ENCODE assay signal across 18 cellular contexts in genomic region chr2:96591054-96591453, GRCh38. TPM values are rescaled to one million over a fixed set of nuclear protein-coding genes. Genes with fewer than 3 reads are reported as not detected.
"Had no signal": no experiment of that assay in that cellular context is flagged by ENCODE, and none has a peak within 500 bp of the region (broad histone marks: within the 10 kb centered on the region; RNA-seq: fewer than 3 reads in every experiment).

No MANE protein-coding gene starts in this region.

- H3K4me3 Mint-ChIP-seq: activated CD4-positive, alpha-beta T cell treated with anti-CD3 and anti-CD28 coated beads, Interleukin-2, amount 10 ng/mL, durations not matched to agents 7 days and 5 days; activated naive CD8-positive, alpha-beta T cell treated with anti-CD3 and anti-CD28 coated beads, Interleukin-2, amount 10 ng/mL, durations not matched to agents 7 days and 5 days; activated T-cell treated with anti-CD3 and anti-CD28 coated beads, Interleukin-2, amount 50 U/mL, for 24 hours; stimulated activated naive CD8-positive, alpha-beta T cell treated with anti-CD3 and anti-CD28 coated beads, Interleukin-15, amount 100 ng/mL, for 72 hours; type B pancreatic cell had no signal

- H3K4me1 ChIP-seq: sigmoid colon had no signal

- H3K27me3 ChIP-seq: brain microvascular endothelial cell, sigmoid colon, spleen had no signal

- H3K9me3 Mint-ChIP-seq: activated CD4-positive, alpha-beta T cell treated with anti-CD3 and anti-CD28 coated beads, Interleukin-2, amount 10 ng/mL, durations not matched to agents 7 days and 5 days; activated naive CD8-positive, alpha-beta T cell treated with anti-CD3 and anti-CD28 coated beads, Interleukin-2, amount 10 ng/mL, durations not matched to agents 7 days and 5 days; activated T-cell treated with anti-CD3 and anti-CD28 coated beads, Interleukin-2, amount 50 U/mL, for 24 hours; stimulated activated naive CD8-positive, alpha-beta T cell treated with anti-CD3 and anti-CD28 coated beads, Interleukin-15, amount 100 ng/mL, for 72 hours; type B pancreatic cell had no signal

- H3K27ac ChIP-seq: brain microvascular endothelial cell, epithelial cell of prostate, sigmoid colon had no signal

- H3K27me3 Mint-ChIP-seq: activated CD4-positive, alpha-beta T cell treated with anti-CD3 and anti-CD28 coated beads, Interleukin-2, amount 10 ng/mL, durations not matched to agents 7 days and 5 days; activated naive CD8-positive, alpha-beta T cell treated with anti-CD3 and anti-CD28 coated beads, Interleukin-2, amount 10 ng/mL, durations not matched to agents 7 days and 5 days; activated T-cell treated with anti-CD3 and anti-CD28 coated beads, Interleukin-2, amount 50 U/mL, for 24 hours; stimulated activated naive CD8-positive, alpha-beta T cell treated with anti-CD3 and anti-CD28 coated beads, Interleukin-15, amount 100 ng/mL, for 72 hours; type B pancreatic cell had no signal

- H3K9me3 ChIP-seq: sigmoid colon, spleen had no signal

- ATAC-seq: stimulated activated naive CD8-positive, alpha-beta T cell treated with anti-CD3 and anti-CD28 coated beads, Interleukin-15, amount 100 ng/mL, for 72 hours had no signal

- H3K27ac Mint-ChIP-seq: activated CD4-positive, alpha-beta T cell treated with anti-CD3 and anti-CD28 coated beads, Interleukin-2, amount 10 ng/mL, durations not matched to agents 7 days and 5 days; activated naive CD8-positive, alpha-beta T cell treated with anti-CD3 and anti-CD28 coated beads, Interleukin-2, amount 10 ng/mL, durations not matched to agents 7 days and 5 days; stimulated activated naive CD8-positive, alpha-beta T cell treated with anti-CD3 and anti-CD28 coated beads, Interleukin-15, amount 100 ng/mL, for 72 hours; type B pancreatic cell had no signal

- H3K4me3 ChIP-seq: sigmoid colon, spleen had no signal

- DNase-seq: activated CD4-positive, alpha-beta T cell treated with anti-CD3 and anti-CD28 coated beads, Interleukin-2, amount 10 ng/mL, durations not matched to agents 7 days and 5 days; activated CD4-positive, CD25-positive, alpha-beta regulatory T cell; activated gamma-delta T cell treated with Interleukin-2 at 50 U/mL for 16 hours; activated naive CD8-positive, alpha-beta T cell treated with anti-CD3 and anti-CD28 coated beads, Interleukin-2, amount 10 ng/mL, durations not matched to agents 7 days and 5 days; activated T-cell treated with anti-CD3 and anti-CD28 coated beads, Interleukin-2, amount 50 U/mL, for 24 hours; brain microvascular endothelial cell; dermis blood vessel endothelial cell; hippocampal formation; kidney; sigmoid colon; spleen; stimulated activated naive CD8-positive, alpha-beta T cell treated with anti-CD3 and anti-CD28 coated beads, Interleukin-15, amount 100 ng/mL, for 72 hours had no signal

RNA-seq across cellular contexts. Expression of gene FER1L5, which starts 51.5 kb away (rescaled TPM):
- total RNA-seq: activated CD4-positive, alpha-beta T cell treated with anti-CD3 and anti-CD28 coated beads, Interleukin-2, amount 10 ng/mL, durations not matched to agents 7 days and 5 days; activated naive CD8-positive, alpha-beta T cell treated with anti-CD3 and anti-CD28 coated beads, Interleukin-2, amount 10 ng/mL, durations not matched to agents 7 days and 5 days; lower leg skin; omental fat pad; pulmonary artery endothelial cell had no signal

RNA-seq across cellular contexts. Expression of gene ARID5A, which starts 54.5 kb away (rescaled TPM):
- polyA plus RNA-seq: neural cell had no signal
